8 cellular contexts compared by ENCODE assay signal in genomic region chr2:101205521-101205998, GRCh38. TPM values are rescaled to one million over a fixed set of nuclear protein-coding genes. Genes with fewer than 3 reads are reported as not detected.
DNase-seq lines count a peak whose midpoint lies in the region; ATAC-seq and TF ChIP-seq lines count a peak whose summit lies in the region.

No MANE protein-coding gene starts in this region.

- DNase-seq in CD4-positive, alpha-beta T cell = peak in 9 of 10 experiments; percentile 15 to 48 (median 24)
- DNase-seq in HFFc6 (peak; percentile 80), NCI-H524 treated with DMSO at 0.1 percent for 48 hours (lab: John Stamatoyannopoulos, UW) (peak; percentile 38), ecto neural progenitor cell (ENCODE audit: low spot score) (peak; percentile 53), medulla oblongata (ENCODE audit: extremely low spot score) (peak; percentile 81)
- DNase-seq in activated CD4-positive, alpha-beta T cell treated with anti-CD3 and anti-CD28 coated beads, Interleukin-2, amount 10 ng/mL, durations not matched to agents 24 days and 14 days = peak; percentile 82

- no peaks in the 10 kb centered on the region for H3K27me3 ChIP-seq in CD4-positive, alpha-beta T cell (ENCODE audit: control insufficient read depth, insufficient read depth, low read length)

- no peaks in the 10 kb centered on the region for H3K36me3 Mint-ChIP-seq in CD4-positive, alpha-beta T cell (ENCODE audit: low read depth)
- H3K36me3 Mint-ChIP-seq in HFFc6 (ENCODE audit: low read depth) = 0 out of 2 replicates have a peak, but pooled peaks cover 7% of the 10 kb centered on the region
- no peaks in the 10 kb centered on the region for H3K36me3 Mint-ChIP-seq in activated CD4-positive, alpha-beta T cell treated with anti-CD3 and anti-CD28 coated beads, Interleukin-2, amount 10 ng/mL, durations not matched to agents 24 days and 14 days (ENCODE audit: low read depth)
- H3K36me3 Mint-ChIP-seq in stimulated activated memory B cell treated with anti-CD40 and anti-IgM and Interleukin-4, amounts not matched to agents 10 μg/mL and 1 μg/mL and 100 μg/mL, for 72 hours = no peaks in the 10 kb centered on the region

- no peaks in the 10 kb centered on the region for H3K9me3 ChIP-seq in CD4-positive, alpha-beta T cell (ENCODE audit: control insufficient read depth, low read length)

- H3K4me3 Mint-ChIP-seq in CD4-positive, alpha-beta T cell = peak overlapping the region; percentile 79
- H3K4me3 Mint-ChIP-seq in HFFc6 = peak overlapping the region; percentile 78
- peak overlapping the region; percentile 72 for H3K4me3 Mint-ChIP-seq in activated CD4-positive, alpha-beta T cell treated with anti-CD3 and anti-CD28 coated beads, Interleukin-2, amount 10 ng/mL, durations not matched to agents 24 days and 14 days
- peak overlapping the region; percentile 17 for H3K4me3 Mint-ChIP-seq in stimulated activated memory B cell treated with anti-CD40 and anti-IgM and Interleukin-4, amounts not matched to agents 10 μg/mL and 1 μg/mL and 100 μg/mL, for 72 hours

- peaks cover 14% of the 10 kb centered on the region for H3K4me1 Mint-ChIP-seq in CD4-positive, alpha-beta T cell (ENCODE audit: low read depth)
- H3K4me1 Mint-ChIP-seq in HFFc6 (ENCODE audit: low read depth) = peaks cover 20% of the 10 kb centered on the region
- peaks cover 12% of the 10 kb centered on the region for H3K4me1 Mint-ChIP-seq in activated CD4-positive, alpha-beta T cell treated with anti-CD3 and anti-CD28 coated beads, Interleukin-2, amount 10 ng/mL, durations not matched to agents 24 days and 14 days
- no peaks in the 10 kb centered on the region for H3K4me1 Mint-ChIP-seq in stimulated activated memory B cell treated with anti-CD40 and anti-IgM and Interleukin-4, amounts not matched to agents 10 μg/mL and 1 μg/mL and 100 μg/mL, for 72 hours

- no peaks in the 10 kb centered on the region for H3K27me3 Mint-ChIP-seq in CD4-positive, alpha-beta T cell
- peaks cover 4% of the 10 kb centered on the region for H3K27me3 Mint-ChIP-seq in HFFc6 (ENCODE audit: insufficient read depth)
- H3K27me3 Mint-ChIP-seq in activated CD4-positive, alpha-beta T cell treated with anti-CD3 and anti-CD28 coated beads, Interleukin-2, amount 10 ng/mL, durations not matched to agents 24 days and 14 days = peaks cover 5% of the 10 kb centered on the region
- no peaks in the 10 kb centered on the region for H3K27me3 Mint-ChIP-seq in stimulated activated memory B cell treated with anti-CD40 and anti-IgM and Interleukin-4, amounts not matched to agents 10 μg/mL and 1 μg/mL and 100 μg/mL, for 72 hours

- peak; percentile 92 for ATAC-seq in CD4-positive, alpha-beta T cell (ENCODE audit: poor library complexity)
- peak; percentile 83 for ATAC-seq in stimulated activated memory B cell treated with anti-CD40 and anti-IgM and Interleukin-4, amounts not matched to agents 10 μg/mL and 1 μg/mL and 100 μg/mL, for 72 hours
- no peak for ATAC-seq in GM19452 (IDR thresholded peaks at IDR 0.05; ENCODE audit: unreplicated experiment)

- POLR2A ChIA-PET in CD4-positive, alpha-beta T cell (lab: Charles Lee) = interaction anchor here (0.6 to 2.1 kb wide), 8 partner anchors 12 to 204 kb away, joined by 3 to 11 read pairs (median 4); partner anchors contain the start of genes CNOT11, RNF149, RPL31 and TBC1D8

- CTCF ChIA-PET in CD4-positive, alpha-beta T cell (lab: Charles Lee) = interaction anchor here (0.7 to 1.0 kb wide), 3 partner anchors 54 to 193 kb away, joined by 3 to 4 read pairs (median 4); partner anchors contain the start of gene TBC1D8

- peak; percentile 69 for TF ChIP-seq CTCF in CD4-positive, alpha-beta T cell (IDR thresholded peaks at IDR 0.05)
- TF ChIP-seq CTCF in HFFc6 (IDR thresholded peaks at IDR 0.05) = peak; percentile 76

- H3K27ac ChIP-seq in CD4-positive, alpha-beta T cell (ENCODE audit: low read depth, low read length) = no peak overlapping the region

- no peaks in the 10 kb centered on the region for H3K9me3 Mint-ChIP-seq in CD4-positive, alpha-beta T cell
- peaks cover 7% of the 10 kb centered on the region for H3K9me3 Mint-ChIP-seq in HFFc6
- H3K9me3 Mint-ChIP-seq in activated CD4-positive, alpha-beta T cell treated with anti-CD3 and anti-CD28 coated beads, Interleukin-2, amount 10 ng/mL, durations not matched to agents 24 days and 14 days = no peaks in the 10 kb centered on the region
- peaks cover 12% of the 10 kb centered on the region for H3K9me3 Mint-ChIP-seq in stimulated activated memory B cell treated with anti-CD40 and anti-IgM and Interleukin-4, amounts not matched to agents 10 μg/mL and 1 μg/mL and 100 μg/mL, for 72 hours

- peak overlapping the region; percentile 85 for H3K27ac Mint-ChIP-seq in CD4-positive, alpha-beta T cell
- H3K27ac Mint-ChIP-seq in HFFc6 = peak overlapping the region; percentile 65
- peak overlapping the region; percentile 43 for H3K27ac Mint-ChIP-seq in activated CD4-positive, alpha-beta T cell treated with anti-CD3 and anti-CD28 coated beads, Interleukin-2, amount 10 ng/mL, durations not matched to agents 24 days and 14 days
- H3K27ac Mint-ChIP-seq in stimulated activated memory B cell treated with anti-CD40 and anti-IgM and Interleukin-4, amounts not matched to agents 10 μg/mL and 1 μg/mL and 100 μg/mL, for 72 hours = peak overlapping the region; percentile 32

- intact Hi-C loops in CD4-positive, alpha-beta T cell (cut with DNase I, micrococcal nuclease) = loop anchor here (1.0 to 10.0 kb wide), 4 partner anchors 193 to 941 kb away; no protein-coding TSS in a partner anchor
- intact Hi-C loops in activated CD4-positive, alpha-beta T cell treated with anti-CD3 and anti-CD28 coated beads, Interleukin-2, amount 10 ng/mL, durations not matched to agents 24 days and 14 days (cut with micrococcal nuclease) = loop anchor here (1.0 to 10.0 kb wide), 3 partner anchors 169 to 611 kb away; no protein-coding TSS in a partner anchor

RNA-seq across cellular contexts. Expression of gene CNOT11, which starts 47.1 kb away (rescaled TPM):
- total RNA-seq in CD4-positive, alpha-beta T cell = 10 to 100 TPM; 39.4 to 46.8 TPM
- 10 to 100 TPM; 38.1 to 53.8 (median 43.0) TPM for total RNA-seq in HFFc6 (2021; fragmentation: NEBNext Ultra II Directional; extraction: Animal tissue kit (Norgen Biotek cat#: 25700))
- 65.0 and 69.6 TPM in 2 replicates for total RNA-seq in activated CD4-positive, alpha-beta T cell treated with anti-CD3 and anti-CD28 coated beads, Interleukin-2, amount 10 ng/mL, durations not matched to agents 24 days and 14 days

RNA-seq across cellular contexts. Expression of gene TBC1D8, which starts 54.4 kb away (rescaled TPM):
- total RNA-seq in CD4-positive, alpha-beta T cell = 1 to 10 TPM; 1.0 to 1.8 TPM
- 1 to 10 TPM; 1.2 to 2.0 (median 1.5) TPM for total RNA-seq in HFFc6 (2021; fragmentation: NEBNext Ultra II Directional; extraction: Animal tissue kit (Norgen Biotek cat#: 25700))
- total RNA-seq in activated CD4-positive, alpha-beta T cell treated with anti-CD3 and anti-CD28 coated beads, Interleukin-2, amount 10 ng/mL, durations not matched to agents 24 days and 14 days = 1.3 and 1.4 TPM in 2 replicates

Comparison
In these comparisons a context has a peak if more than half of its experiments do, and no peak if none do; other contexts are left out.
1. DNase-seq: peak in every context shown above with its lines; median percentile 82 in activated CD4-positive, alpha-beta T cell treated with anti-CD3 and anti-CD28 coated beads, Interleukin-2, amount 10 ng/mL, durations not matched to agents 24 days and 14 days; 81 in medulla oblongata; 80 in HFFc6; 53 in ecto neural progenitor cell; 38 in NCI-H524 treated with DMSO at 0.1 percent for 48 hours; 24 in CD4-positive, alpha-beta T cell.
2. H3K27ac Mint-ChIP-seq: peak in every context shown above with its lines; median percentile 85 in CD4-positive, alpha-beta T cell; 65 in HFFc6; 43 in activated CD4-positive, alpha-beta T cell treated with anti-CD3 and anti-CD28 coated beads, Interleukin-2, amount 10 ng/mL, durations not matched to agents 24 days and 14 days; 32 in stimulated activated memory B cell treated with anti-CD40 and anti-IgM and Interleukin-4, amounts not matched to agents 10 μg/mL and 1 μg/mL and 100 μg/mL, for 72 hours.
3. H3K4me3 Mint-ChIP-seq: peak in every context shown above with its lines; median percentile 79 in CD4-positive, alpha-beta T cell; 78 in HFFc6; 72 in activated CD4-positive, alpha-beta T cell treated with anti-CD3 and anti-CD28 coated beads, Interleukin-2, amount 10 ng/mL, durations not matched to agents 24 days and 14 days; 17 in stimulated activated memory B cell treated with anti-CD40 and anti-IgM and Interleukin-4, amounts not matched to agents 10 μg/mL and 1 μg/mL and 100 μg/mL, for 72 hours.